In genomic region chr12:112665971-112666370, GRCh38 we compare ENCODE assay signal across 16 cellular contexts.
DNase-seq lines count a peak whose midpoint lies in the region; ATAC-seq and TF ChIP-seq lines count a peak whose summit lies in the region.
"Had no signal": no experiment of that assay in that cellular context is flagged by ENCODE, and none has a peak within 500 bp of the region (broad histone marks: within the 10 kb centered on the region; RNA-seq: fewer than 3 reads in every experiment).

No MANE protein-coding gene starts in this region.

- H3K27ac ChIP-seq in MM.1S (ENCODE audit: low read length), result no peak overlapping the region

- no peak overlapping the region for H3K4me2 ChIP-seq in MM.1S (ENCODE audit: low read depth, low read length)

- H4K20me1 ChIP-seq in MM.1S (ENCODE audit: insufficient read depth, low read length), result no peaks in the 10 kb centered on the region

- H3K36me3 Mint-ChIP-seq in activated CD8-positive, alpha-beta memory T cell treated with anti-CD3 and anti-CD28 coated beads, Interleukin-2, amount 10 ng/mL, durations not matched to agents 7 days and 5 days, result no peaks in the 10 kb centered on the region
- H3K36me3 Mint-ChIP-seq: CD8-positive, alpha-beta T cell had no signal

- no peaks in the 10 kb centered on the region for H3K9me3 ChIP-seq in MM.1S (replicated peaks; ENCODE audit: insufficient read depth, low read length)
- H3K9me3 ChIP-seq: Caco-2 had no signal

- H3K27me3 Mint-ChIP-seq in activated CD8-positive, alpha-beta memory T cell treated with anti-CD3 and anti-CD28 coated beads, Interleukin-2, amount 10 ng/mL, durations not matched to agents 7 days and 5 days, result peaks cover 3% of the 10 kb centered on the region

- no peaks in the 10 kb centered on the region for H3F3A ChIP-seq in MM.1S (ENCODE audit: insufficient read depth, low read length)

- peaks cover 10% of the 10 kb centered on the region for H3K4me1 Mint-ChIP-seq in activated CD8-positive, alpha-beta memory T cell treated with anti-CD3 and anti-CD28 coated beads, Interleukin-2, amount 10 ng/mL, durations not matched to agents 7 days and 5 days
- H3K4me1 Mint-ChIP-seq: B cell had no signal

- DNase-seq in activated CD8-positive, alpha-beta memory T cell treated with anti-CD3 and anti-CD28 coated beads, Interleukin-2, amount 10 ng/mL, durations not matched to agents 7 days and 5 days, result no peak
- no peak for DNase-seq in activated CD8-positive, alpha-beta memory T cell treated with anti-CD3 and anti-CD28 coated beads, Interleukin-2, amount 50 U/mL, for 48 hours
- DNase-seq in MM.1S, result peak; percentile 7
- peak; percentile 6 for DNase-seq in central memory CD4-positive, alpha-beta T cell
- no peak for DNase-seq in NCI-H226
- DNase-seq: C1 segment of cervical spinal cord; Caco-2; CD8-positive, alpha-beta T cell; DND-41; GDM1; HCEC 1CT; HFFc6 had no signal

- no peaks in the 10 kb centered on the region for H3K4me1 ChIP-seq in MM.1S (ENCODE audit: low read length)
- H3K4me1 ChIP-seq: Caco-2 had no signal

- ATAC-seq in activated CD8-positive, alpha-beta memory T cell treated with anti-CD3 and anti-CD28 coated beads, Interleukin-2, amount 10 ng/mL, durations not matched to agents 7 days and 5 days, result peak; percentile 45
- ATAC-seq in HG03159 (IDR thresholded peaks at IDR 0.05; ENCODE audit: unreplicated experiment) (no peak), GM19452 (IDR thresholded peaks at IDR 0.05; ENCODE audit: unreplicated experiment) (no peak)
- ATAC-seq: CD8-positive, alpha-beta T cell; HepG2 had no signal

- H2AFZ ChIP-seq in MM.1S (ENCODE audit: low read length), result no peak overlapping the region

- no peaks in the 10 kb centered on the region for H3K27me3 ChIP-seq in MM.1S (replicated peaks; ENCODE audit: insufficient read depth, low read length)

- H3K79me2 ChIP-seq in MM.1S (ENCODE audit: low read length), result no peaks in the 10 kb centered on the region

- no peaks in the 10 kb centered on the region for H3K36me3 ChIP-seq in MM.1S (replicated peaks; ENCODE audit: insufficient read depth, low read length)

- no peak for TF ChIP-seq CTCF in MM.1S (IDR thresholded peaks at IDR 0.05; ENCODE audit: low read length)

- H3K4me3 ChIP-seq in MM.1S (ENCODE audit: low read length), result no peak overlapping the region

- no peak overlapping the region for H3K9ac ChIP-seq in MM.1S (ENCODE audit: low read length)

- no peaks in the 10 kb centered on the region for H3K9me3 Mint-ChIP-seq in activated CD8-positive, alpha-beta memory T cell treated with anti-CD3 and anti-CD28 coated beads, Interleukin-2, amount 10 ng/mL, durations not matched to agents 7 days and 5 days (ENCODE audit: low read depth)
- H3K9me3 Mint-ChIP-seq: CD8-positive, alpha-beta T cell had no signal

- no peak overlapping the region for H3K4me3 Mint-ChIP-seq in activated CD8-positive, alpha-beta memory T cell treated with anti-CD3 and anti-CD28 coated beads, Interleukin-2, amount 10 ng/mL, durations not matched to agents 7 days and 5 days
- H3K4me3 Mint-ChIP-seq: B cell; CD8-positive, alpha-beta T cell; HFFc6 had no signal

- no peak overlapping the region for H3K27ac Mint-ChIP-seq in activated CD8-positive, alpha-beta memory T cell treated with anti-CD3 and anti-CD28 coated beads, Interleukin-2, amount 10 ng/mL, durations not matched to agents 7 days and 5 days
- H3K27ac Mint-ChIP-seq: B cell; CD8-positive, alpha-beta T cell; HFFc6 had no signal

- CTCF ChIA-PET in activated CD8-positive, alpha-beta memory T cell treated with anti-CD3 and anti-CD28 coated beads, Interleukin-2, amount 10 ng/mL, durations not matched to agents 7 days and 5 days (lab: Charles Lee), result interaction anchor here (1.4 kb wide), 1 partner anchor 9 kb away, joined by 3 read pairs; no protein-coding TSS in a partner anchor

- no peaks in the 10 kb centered on the region for H3K9me2 ChIP-seq in MM.1S (replicated peaks; ENCODE audit: insufficient read depth, low read length)

Comparison
In these comparisons a context has a peak if more than half of its experiments do, and no peak if none do; other contexts are left out.
1. DNase-seq: peak in MM.1S (single experiment) and central memory CD4-positive, alpha-beta T cell (single experiment); none in activated CD8-positive, alpha-beta memory T cell treated with anti-CD3 and anti-CD28 coated beads, Interleukin-2, amount 10 ng/mL, durations not matched to agents 7 days and 5 days (single experiment), activated CD8-positive, alpha-beta memory T cell treated with anti-CD3 and anti-CD28 coated beads, Interleukin-2, amount 50 U/mL, for 48 hours (single experiment) and NCI-H226 (single experiment).